In the genomic region with DNA sequence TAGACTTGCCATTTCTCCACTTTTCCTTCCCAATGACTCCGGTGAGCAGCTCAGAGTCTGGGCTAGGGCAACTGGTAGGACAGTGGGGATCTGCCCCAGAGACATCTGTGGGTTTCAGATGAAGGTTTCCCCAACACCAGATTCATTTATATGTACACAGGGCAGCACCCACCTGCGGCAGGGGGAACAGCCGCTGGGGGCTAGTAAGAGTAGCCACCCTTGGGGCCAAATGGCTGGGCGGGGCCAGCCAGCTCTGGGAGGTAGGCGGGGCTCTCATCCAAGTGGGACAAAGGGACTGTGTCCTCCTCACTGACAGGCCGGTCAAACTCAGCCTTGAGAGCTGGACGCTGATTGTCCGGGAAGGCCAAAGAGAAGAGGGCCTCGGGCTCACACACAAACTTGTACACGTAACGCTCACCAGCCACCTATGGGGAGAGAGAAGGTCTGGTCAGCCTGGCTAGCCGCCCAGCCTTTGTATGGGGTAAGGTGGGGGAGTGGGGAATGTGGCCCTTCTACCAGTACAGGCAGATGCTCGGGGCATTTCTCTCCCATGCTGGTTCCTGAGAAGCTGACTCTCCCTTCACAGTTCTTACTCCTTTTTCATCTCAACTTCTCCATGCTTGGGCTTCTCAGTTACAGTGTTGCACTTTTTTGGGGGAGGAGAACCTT, we compare ENCODE assay signal across 19 cellular contexts. TPM values are rescaled to one million over a fixed set of nuclear protein-coding genes. Genes with fewer than 3 reads are reported as not detected.
DNase-seq lines count a peak whose midpoint lies in the region; ATAC-seq and TF ChIP-seq lines count a peak whose summit lies in the region.
"Had no signal": no experiment of that assay in that cellular context is flagged by ENCODE, and none has a peak within 500 bp of the region (broad histone marks: within the 10 kb centered on the region; RNA-seq: fewer than 3 reads in every experiment).

No MANE protein-coding gene starts in this region.

- H3K36me3 ChIP-seq in BE2C = peaks cover 27% of the 10 kb centered on the region
- H3K36me3 ChIP-seq in heart right ventricle = peaks cover 0 to 48% (median 16%) of the 10 kb centered on the region in 9 donors

- peaks cover 11% of the 10 kb centered on the region for H3K4me1 ChIP-seq in BE2C
- H3K4me1 ChIP-seq in heart right ventricle = peaks cover 12 to 47% (median 39%) of the 10 kb centered on the region in 9 donors

- H3K4me1 Mint-ChIP-seq in nephron progenitor cell = peaks cover 77% of the 10 kb centered on the region
- H3K4me1 Mint-ChIP-seq in activated naive CD8-positive, alpha-beta T cell treated with anti-CD3 and anti-CD28 coated beads for 36 hours = no peaks in the 10 kb centered on the region
- H3K4me1 Mint-ChIP-seq in stimulated activated naive CD8-positive, alpha-beta T cell treated with anti-CD3 and anti-CD28 coated beads, Interleukin-15, amount 100 ng/mL, for 72 hours = peaks cover 6% of the 10 kb centered on the region
- H3K4me1 Mint-ChIP-seq: activated naive CD4-positive, alpha-beta T cell treated with anti-CD3 and anti-CD28 coated beads, Interleukin-2, amount 50 U/mL, for 24 hours had no signal

- WGBS in heart right ventricle, 2 donors = 51 to 68% methylated on average over 13 of the region's 13 CpGs

- no peak overlapping the region for H3K4me3 ChIP-seq in BE2C (ENCODE audit: low read depth, low read length)
- H3K4me3 ChIP-seq in heart right ventricle = no peak overlapping the region

- intact Hi-C loops in heart right ventricle (cut with DNase I) = no loop called here

- no peak for TF ChIP-seq CTCF in BE2C (IDR thresholded peaks at IDR 0.05; ENCODE audit: low read depth, low read length)
- TF ChIP-seq CTCF in heart right ventricle (IDR thresholded peaks at IDR 0.05) = no peak
- TF ChIP-seq CTCF in nephron progenitor cell (IDR thresholded peaks at IDR 0.05) = no peak

- H3K4me3 Mint-ChIP-seq in nephron progenitor cell = peak overlapping the region; percentile 62
- H3K4me3 Mint-ChIP-seq in activated naive CD8-positive, alpha-beta T cell treated with anti-CD3 and anti-CD28 coated beads for 36 hours = no peak overlapping the region
- H3K4me3 Mint-ChIP-seq in stimulated activated naive CD8-positive, alpha-beta T cell treated with anti-CD3 and anti-CD28 coated beads, Interleukin-15, amount 100 ng/mL, for 72 hours = no peak overlapping the region
- H3K4me3 Mint-ChIP-seq: activated naive CD4-positive, alpha-beta T cell treated with anti-CD3 and anti-CD28 coated beads, Interleukin-2, amount 50 U/mL, for 24 hours; immature natural killer cell had no signal

- H3K9me3 ChIP-seq in BE2C (no peaks in the 10 kb centered on the region), heart right ventricle (no peaks in the 10 kb centered on the region)

- H3K27ac Mint-ChIP-seq in nephron progenitor cell = no peak overlapping the region
- no peak overlapping the region for H3K27ac Mint-ChIP-seq in activated naive CD8-positive, alpha-beta T cell treated with anti-CD3 and anti-CD28 coated beads for 36 hours
- H3K27ac Mint-ChIP-seq in stimulated activated naive CD8-positive, alpha-beta T cell treated with anti-CD3 and anti-CD28 coated beads, Interleukin-15, amount 100 ng/mL, for 72 hours = no peak overlapping the region
- H3K27ac Mint-ChIP-seq: activated naive CD4-positive, alpha-beta T cell treated with anti-CD3 and anti-CD28 coated beads, Interleukin-2, amount 50 U/mL, for 24 hours had no signal

- no peaks in the 10 kb centered on the region for H3K27me3 ChIP-seq in BE2C
- H3K27me3 ChIP-seq in heart right ventricle = no peaks in the 10 kb centered on the region

- ATAC-seq in heart right ventricle (peak in 7 of 8 donors; percentile 8 to 53 (median 37)), HG02642 (IDR thresholded peaks at IDR 0.05; ENCODE audit: poor library complexity, unreplicated experiment) (no peak)
- ATAC-seq in stimulated activated naive CD8-positive, alpha-beta T cell treated with anti-CD3 and anti-CD28 coated beads, Interleukin-15, amount 100 ng/mL, for 72 hours = no peak

- H3K27me3 Mint-ChIP-seq in nephron progenitor cell (ENCODE audit: low read depth, poor library complexity) = peaks cover 19% of the 10 kb centered on the region
- H3K27me3 Mint-ChIP-seq in activated naive CD8-positive, alpha-beta T cell treated with anti-CD3 and anti-CD28 coated beads for 36 hours = no peaks in the 10 kb centered on the region
- no peaks in the 10 kb centered on the region for H3K27me3 Mint-ChIP-seq in stimulated activated naive CD8-positive, alpha-beta T cell treated with anti-CD3 and anti-CD28 coated beads, Interleukin-15, amount 100 ng/mL, for 72 hours
- H3K27me3 Mint-ChIP-seq: activated naive CD4-positive, alpha-beta T cell treated with anti-CD3 and anti-CD28 coated beads, Interleukin-2, amount 50 U/mL, for 24 hours had no signal

- no peaks in the 10 kb centered on the region for H3K9me3 Mint-ChIP-seq in nephron progenitor cell
- H3K9me3 Mint-ChIP-seq in activated naive CD8-positive, alpha-beta T cell treated with anti-CD3 and anti-CD28 coated beads for 36 hours = no peaks in the 10 kb centered on the region
- no peaks in the 10 kb centered on the region for H3K9me3 Mint-ChIP-seq in stimulated activated naive CD8-positive, alpha-beta T cell treated with anti-CD3 and anti-CD28 coated beads, Interleukin-15, amount 100 ng/mL, for 72 hours
- H3K9me3 Mint-ChIP-seq: activated naive CD4-positive, alpha-beta T cell treated with anti-CD3 and anti-CD28 coated beads, Interleukin-2, amount 50 U/mL, for 24 hours; immature natural killer cell had no signal

- H3K27ac ChIP-seq in heart right ventricle = peak overlapping the region in 9 of 10 donors; percentile 4 to 86 (median 39)

- H3K36me3 Mint-ChIP-seq in nephron progenitor cell (ENCODE audit: low read depth) = peaks cover 43% of the 10 kb centered on the region
- peaks cover 2% of the 10 kb centered on the region for H3K36me3 Mint-ChIP-seq in activated naive CD8-positive, alpha-beta T cell treated with anti-CD3 and anti-CD28 coated beads for 36 hours

- DNase-seq in BE2C = peak; percentile 27
- peak; percentile 89 for DNase-seq in RPMI7951 (ENCODE audit: low read depth)
- peak; percentile 34 to 55 for DNase-seq in heart right ventricle
- DNase-seq in nephron progenitor cell = peak; percentile 36
- DNase-seq in NOMO-1 (lab: John Stamatoyannopoulos, UW; ENCODE audit: unreplicated experiment in 2 of 2) = no peak
- no peak for DNase-seq in activated naive CD8-positive, alpha-beta T cell treated with anti-CD3 and anti-CD28 coated beads for 36 hours
- DNase-seq in stimulated activated naive CD8-positive, alpha-beta T cell treated with anti-CD3 and anti-CD28 coated beads, Interleukin-15, amount 100 ng/mL, for 72 hours = no peak
- DNase-seq: ACHN; activated CD4-positive, CD25-positive, alpha-beta regulatory T cell treated with anti-CD3 and anti-CD28 coated beads, Interleukin-2, amount 50 U/mL, for 72 hours; activated CD8-positive, alpha-beta memory T cell treated with anti-CD3 and anti-CD28 coated beads, Interleukin-2, amount 50 U/mL, for 4 hours; central memory CD4-positive, alpha-beta T cell; GF-D8; immature natural killer cell; NCI-H187; NCI-H446; stimulated activated CD4-positive, alpha-beta T cell treated with anti-CD3 and anti-CD28 coated beads, Interleukin-1b, Interleukin-23, amount 100 ng/mL, for 48 hours had no signal

RNA-seq across cellular contexts. Expression of a gene that starts 17.7 kb away (rescaled TPM):
- polyA plus RNA-seq in BE2C (2012; ENCODE audit: insufficient read depth, insufficient read length, low read depth) = 146 TPM
- total RNA-seq in RPMI7951 (2014; rRNA removed; shearing (Covaris generic)) = 44.2 and 46.9 TPM in 2 replicates
- 1 to 10 TPM in 3 of 10 donors, under 1 TPM in 6, not detected in 1; 0.40 to 1.6 (median 0.76) TPM for total RNA-seq in heart right ventricle
- polyA plus RNA-seq in heart right ventricle = 1 to 10 TPM in 1 of 2 donors, under 1 TPM in 1; 0.59 to 2.8 TPM
- total RNA-seq in activated naive CD8-positive, alpha-beta T cell treated with anti-CD3 and anti-CD28 coated beads for 36 hours = 1 to 10 TPM; 7.5 to 7.8 TPM
- total RNA-seq: OCI-LY7 had no signal
- polyA plus RNA-seq: immature natural killer cell had no signal

RNA-seq across cellular contexts. Expression of a gene that starts 44.7 kb away (rescaled TPM):
- 70.1 TPM for polyA plus RNA-seq in BE2C (2012; ENCODE audit: insufficient read depth, insufficient read length, low read depth)
- 27.4 and 36.4 TPM in 2 replicates for total RNA-seq in RPMI7951 (2014; rRNA removed; shearing (Covaris generic))
- 10 to 100 TPM; 22.4 to 42.0 (median 29.0) TPM for total RNA-seq in heart right ventricle
- polyA plus RNA-seq in heart right ventricle = 10 to 100 TPM; 19.2 to 24.8 TPM
- total RNA-seq in activated naive CD8-positive, alpha-beta T cell treated with anti-CD3 and anti-CD28 coated beads for 36 hours = 10 to 100 TPM; 48.6 to 56.7 TPM

Comparison
In these comparisons a context has a peak if more than half of its experiments do, and no peak if none do; other contexts are left out.
1. DNase-seq: peak in BE2C (single experiment), RPMI7951 (single experiment), heart right ventricle (2 of 2) and nephron progenitor cell (single experiment); none in NOMO-1 (0 of 2), activated naive CD8-positive, alpha-beta T cell treated with anti-CD3 and anti-CD28 coated beads for 36 hours (single experiment) and stimulated activated naive CD8-positive, alpha-beta T cell treated with anti-CD3 and anti-CD28 coated beads, Interleukin-15, amount 100 ng/mL, for 72 hours (0 of 2).
2. ATAC-seq: peak in heart right ventricle (7 of 8); none in HG02642 (single experiment) and stimulated activated naive CD8-positive, alpha-beta T cell treated with anti-CD3 and anti-CD28 coated beads, Interleukin-15, amount 100 ng/mL, for 72 hours (single experiment).